In genomic region chr10:68284007-68284406, GRCh38 we compare ENCODE assay signal across 18 cellular contexts. TPM values are rescaled to one million over a fixed set of nuclear protein-coding genes. Genes with fewer than 3 reads are reported as not detected.
DNase-seq lines count a peak whose midpoint lies in the region; ATAC-seq and TF ChIP-seq lines count a peak whose summit lies in the region.
"Had no signal": no experiment of that assay in that cellular context is flagged by ENCODE, and none has a peak within 500 bp of the region (broad histone marks: within the 10 kb centered on the region; RNA-seq: fewer than 3 reads in every experiment).

No MANE protein-coding gene starts in this region.

- no peaks in the 10 kb centered on the region for H3F3A ChIP-seq in OCI-LY1 (ENCODE audit: insufficient read depth, low read length)

- no peaks in the 10 kb centered on the region for H3K9me3 ChIP-seq in OCI-LY1 (ENCODE audit: low read length)
- no peaks in the 10 kb centered on the region for H3K9me3 ChIP-seq in skeletal muscle satellite cell (replicated peaks; ENCODE audit: low read length)
- H3K9me3 ChIP-seq: Peyer's patch had no signal

- no peak overlapping the region for H3K4me3 ChIP-seq in OCI-LY1 (ENCODE audit: low read depth, low read length, poor library complexity, severe bottlenecking)
- H3K4me3 ChIP-seq in choroid plexus epithelial cell (ENCODE audit: low read depth, low read length): no peak overlapping the region
- no peak overlapping the region for H3K4me3 ChIP-seq in skeletal muscle satellite cell (ENCODE audit: low read length)
- H3K4me3 ChIP-seq: Peyer's patch had no signal

- H2AFZ ChIP-seq in OCI-LY1 (ENCODE audit: low read length): no peak overlapping the region

- peak overlapping the region in 2 of 3 experiments; percentile 11 to 15 for H3K4me3 Mint-ChIP-seq in nephron

- peaks cover 21% of the 10 kb centered on the region for H3K4me1 Mint-ChIP-seq in nephron

- H3K27ac Mint-ChIP-seq in nephron: peak overlapping the region; percentile 91 to 97 (median 92)

- peaks cover 3% of the 10 kb centered on the region for H3K27me3 Mint-ChIP-seq in nephron (ENCODE audit: low read depth)

- H3K4me1 ChIP-seq in OCI-LY1 (ENCODE audit: insufficient read depth, low read length, severe bottlenecking): peaks cover 28% of the 10 kb centered on the region
- H3K4me1 ChIP-seq in skeletal muscle satellite cell (ENCODE audit: control insufficient read depth, insufficient read depth, low read length): peaks cover 9% of the 10 kb centered on the region
- H3K4me1 ChIP-seq: Peyer's patch had no signal

- no peak for ATAC-seq in GM21737 (IDR thresholded peaks at IDR 0.05; ENCODE audit: unreplicated experiment)

- TF ChIP-seq CTCF in OCI-LY1 (IDR thresholded peaks at IDR 0.05; ENCODE audit: low read length) (no peak), choroid plexus epithelial cell (conservative IDR thresholded peaks at IDR 0.05; ENCODE audit: low read depth, low read length) (no peak), nephron (IDR thresholded peaks at IDR 0.05; ENCODE audit: unreplicated experiment in 3 of 3) (no peak)

- intact Hi-C loops in posterior cingulate gyrus (cut with DNase I): no loop called here

- H3K36me3 Mint-ChIP-seq in nephron (ENCODE audit: low read depth): peaks cover 31% of the 10 kb centered on the region

- peak overlapping the region; percentile 24 for H3K27ac ChIP-seq in OCI-LY1 (ENCODE audit: low read depth, low read length, poor library complexity, severe bottlenecking)
- H3K27ac ChIP-seq: C4-2B, Peyer's patch had no signal

- no peaks in the 10 kb centered on the region for H3K36me3 ChIP-seq in OCI-LY1 (ENCODE audit: insufficient read depth, low read length)
- H3K36me3 ChIP-seq in skeletal muscle satellite cell (ENCODE audit: insufficient read depth, low read length): no peaks in the 10 kb centered on the region

- H3K79me2 ChIP-seq in OCI-LY1 (ENCODE audit: insufficient read depth, low read length): no peaks in the 10 kb centered on the region

- no peaks in the 10 kb centered on the region for H3K27me3 ChIP-seq in OCI-LY1 (ENCODE audit: insufficient read depth, low read length)
- H3K27me3 ChIP-seq in skeletal muscle satellite cell (ENCODE audit: control insufficient read depth, insufficient read depth, low read length): no peaks in the 10 kb centered on the region
- H3K27me3 ChIP-seq: Peyer's patch had no signal

- H3K9me3 Mint-ChIP-seq in nephron: peaks cover 2% of the 10 kb centered on the region

- no peaks in the 10 kb centered on the region for H4K20me1 ChIP-seq in OCI-LY1 (ENCODE audit: insufficient read depth, low read length)

- H3K4me2 ChIP-seq in OCI-LY1 (ENCODE audit: low read length) (no peak overlapping the region), skeletal muscle satellite cell (ENCODE audit: low read length) (peak overlapping the region; percentile 44)

- H3K9me2 ChIP-seq in OCI-LY1 (ENCODE audit: low read depth, low read length): no peaks in the 10 kb centered on the region

- DNase-seq in choroid plexus epithelial cell (ENCODE audit: low read depth): peak; percentile 43
- no peak for DNase-seq in HuH-7.5 (ENCODE audit: low spot score)
- no peak for DNase-seq in posterior cingulate gyrus
- DNase-seq in SKM-1 treated with dmso at 0.1 percent for 144 hours (lab: John Stamatoyannopoulos, UW; ENCODE audit: unreplicated experiment): no peak
- DNase-seq: ACHN, AML-193, NCI-H1092 treated with DMSO at 0.1 percent for 48 hours, NCI-H146, NCI-H2081, NCI-H2171 treated with DMSO at 0.1 percent for 48 hours, NCI-H446, NCI-H526 treated with DMSO at 0.1 percent for 48 hours, Peyer's patch had no signal

- H3K9ac ChIP-seq in OCI-LY1 (ENCODE audit: low read length) (no peak overlapping the region), skeletal muscle satellite cell (ENCODE audit: low read depth, low read length) (peak overlapping the region; percentile 24)

RNA-seq across cellular contexts. Expression of gene HNRNPH3, which starts 47.9 kb away (rescaled TPM):
- 12.4 and 15.5 TPM in 2 replicates for total RNA-seq in skeletal muscle satellite cell (2012; rRNA removed)

RNA-seq across cellular contexts. Expression of gene PBLD, which starts 48.7 kb away (rescaled TPM):
- 3.1 and 3.5 TPM in 2 replicates for total RNA-seq in skeletal muscle satellite cell (2012; rRNA removed)

RNA-seq across cellular contexts. Expression of gene ATOH7, which starts 52.1 kb away (rescaled TPM):
- total RNA-seq in skeletal muscle satellite cell (2012; rRNA removed): not detected in 2 replicates
